ENCODE assay signal across 25 cellular contexts in genomic region chr4:36269533-36269932, GRCh38. TPM values are rescaled to one million over a fixed set of nuclear protein-coding genes. Genes with fewer than 3 reads are reported as not detected.
DNase-seq lines count a peak whose midpoint lies in the region; ATAC-seq and TF ChIP-seq lines count a peak whose summit lies in the region.
"Had no signal": no experiment of that assay in that cellular context is flagged by ENCODE, and none has a peak within 500 bp of the region (broad histone marks: within the 10 kb centered on the region; RNA-seq: fewer than 3 reads in every experiment).

No MANE protein-coding gene starts in this region.

- H3K27me3 Mint-ChIP-seq in stimulated activated naive CD8-positive, alpha-beta T cell treated with anti-CD3 and anti-CD28 coated beads, Interleukin-15, Interleukin-2, amounts not matched to agents 100 ng/mL and 50 ng/mL, for 24 hours: no peaks in the 10 kb centered on the region
- no peaks in the 10 kb centered on the region for H3K27me3 Mint-ChIP-seq in activated T-helper 2 cell treated with anti-CD3 and anti-CD28 coated beads, Interferon-gamma antibody, Interleukin-2, Interleukin-4, amounts not matched to agents 10 μg/mL and 5 μg/mL and 100 μg/mL, durations not matched to agents 14 hours and 24 hours and 36 hours (ENCODE audit: low read depth)
- H3K27me3 Mint-ChIP-seq in WTC11 (ENCODE audit: low read depth): no peaks in the 10 kb centered on the region; the same call in 1 of the 2 replicates
- H3K27me3 Mint-ChIP-seq: stimulated activated memory B cell treated with anti-CD40 and anti-IgM and Interleukin-4, amounts not matched to agents 10 μg/mL and 1 μg/mL and 100 μg/mL, for 72 hours had no signal

- no peak for ATAC-seq in stimulated activated naive CD8-positive, alpha-beta T cell treated with anti-CD3 and anti-CD28 coated beads, Interleukin-15, Interleukin-2, amounts not matched to agents 100 U/mL and 50 U/mL, for 24 hours
- ATAC-seq in esophagus mucosa: peak; percentile 69
- ATAC-seq in WTC11: no peak
- ATAC-seq in HG03139 (IDR thresholded peaks at IDR 0.05; ENCODE audit: unreplicated experiment): no peak
- ATAC-seq in GM21737 (IDR thresholded peaks at IDR 0.05; ENCODE audit: unreplicated experiment): no peak
- ATAC-seq: body of pancreas, GM23338, left lobe of liver, SK-N-SH treated with all-trans-retinoic acid at 6 μM for 48 hours had no signal

- no peak for DNase-seq in stimulated activated naive CD8-positive, alpha-beta T cell treated with anti-CD3 and anti-CD28 coated beads, Interleukin-15, Interleukin-2, amounts not matched to agents 100 U/mL and 50 U/mL, for 24 hours
- DNase-seq in activated T-helper 2 cell treated with anti-CD3 and anti-CD28 coated beads, Interferon-gamma antibody, Interleukin-2, Interleukin-4, amounts not matched to agents 10 μg/mL and 5 μg/mL and 100 μg/mL, durations not matched to agents 14 hours and 24 hours and 36 hours (ENCODE audit: low spot score): no peak
- DNase-seq in WTC11 (ENCODE audit: low spot score): no peak
- DNase-seq in stimulated activated CD4-positive, alpha-beta T cell treated with anti-CD3 and anti-CD28 coated beads, Interleukin-4, amount 100 ng/mL, for 4 hours: no peak
- DNase-seq: activated CD4-positive, CD25-positive, alpha-beta regulatory T cell; body of pancreas; HFFc6; mesenchymal stem cell; MG63; NCI-H2029 treated with DMSO at 0.1 percent for 48 hours; NCI-H226; NCI-H82; occipital lobe; OCI-M1; retina; thyroid gland had no signal

- no peaks in the 10 kb centered on the region for H3K36me3 Mint-ChIP-seq in stimulated activated naive CD8-positive, alpha-beta T cell treated with anti-CD3 and anti-CD28 coated beads, Interleukin-15, Interleukin-2, amounts not matched to agents 100 ng/mL and 50 ng/mL, for 24 hours (ENCODE audit: low read depth)
- H3K36me3 Mint-ChIP-seq in activated T-helper 2 cell treated with anti-CD3 and anti-CD28 coated beads, Interferon-gamma antibody, Interleukin-2, Interleukin-4, amounts not matched to agents 10 μg/mL and 5 μg/mL and 100 μg/mL, durations not matched to agents 14 hours and 24 hours and 36 hours (ENCODE audit: low read depth): no peaks in the 10 kb centered on the region
- no peaks in the 10 kb centered on the region for H3K36me3 Mint-ChIP-seq in WTC11
- H3K36me3 Mint-ChIP-seq: stimulated activated memory B cell treated with anti-CD40 and anti-IgM and Interleukin-4, amounts not matched to agents 10 μg/mL and 1 μg/mL and 100 μg/mL, for 72 hours had no signal

- H3K9me3 Mint-ChIP-seq in stimulated activated naive CD8-positive, alpha-beta T cell treated with anti-CD3 and anti-CD28 coated beads, Interleukin-15, Interleukin-2, amounts not matched to agents 100 ng/mL and 50 ng/mL, for 24 hours: no peaks in the 10 kb centered on the region
- H3K9me3 Mint-ChIP-seq in activated T-helper 2 cell treated with anti-CD3 and anti-CD28 coated beads, Interferon-gamma antibody, Interleukin-2, Interleukin-4, amounts not matched to agents 10 μg/mL and 5 μg/mL and 100 μg/mL, durations not matched to agents 14 hours and 24 hours and 36 hours: no peaks in the 10 kb centered on the region
- H3K9me3 Mint-ChIP-seq in WTC11: no peaks in the 10 kb centered on the region
- H3K9me3 Mint-ChIP-seq: GM23338; stimulated activated memory B cell treated with anti-CD40 and anti-IgM and Interleukin-4, amounts not matched to agents 10 μg/mL and 1 μg/mL and 100 μg/mL, for 72 hours had no signal

- H3K4me3 Mint-ChIP-seq in stimulated activated naive CD8-positive, alpha-beta T cell treated with anti-CD3 and anti-CD28 coated beads, Interleukin-15, Interleukin-2, amounts not matched to agents 100 ng/mL and 50 ng/mL, for 24 hours: no peak overlapping the region
- no peak overlapping the region for H3K4me3 Mint-ChIP-seq in activated T-helper 2 cell treated with anti-CD3 and anti-CD28 coated beads, Interferon-gamma antibody, Interleukin-2, Interleukin-4, amounts not matched to agents 10 μg/mL and 5 μg/mL and 100 μg/mL, durations not matched to agents 14 hours and 24 hours and 36 hours (ENCODE audit: low read depth)
- H3K4me3 Mint-ChIP-seq in WTC11: no peak overlapping the region
- H3K4me3 Mint-ChIP-seq: GM23338; HFFc6; stimulated activated memory B cell treated with anti-CD40 and anti-IgM and Interleukin-4, amounts not matched to agents 10 μg/mL and 1 μg/mL and 100 μg/mL, for 72 hours had no signal

- peak overlapping the region; percentile 54 for H3K27ac Mint-ChIP-seq in stimulated activated naive CD8-positive, alpha-beta T cell treated with anti-CD3 and anti-CD28 coated beads, Interleukin-15, Interleukin-2, amounts not matched to agents 100 ng/mL and 50 ng/mL, for 24 hours
- H3K27ac Mint-ChIP-seq in activated T-helper 2 cell treated with anti-CD3 and anti-CD28 coated beads, Interferon-gamma antibody, Interleukin-2, Interleukin-4, amounts not matched to agents 10 μg/mL and 5 μg/mL and 100 μg/mL, durations not matched to agents 14 hours and 24 hours and 36 hours: peak overlapping the region; percentile 59
- no peak overlapping the region for H3K27ac Mint-ChIP-seq in WTC11
- H3K27ac Mint-ChIP-seq: GM23338; HFFc6; stimulated activated memory B cell treated with anti-CD40 and anti-IgM and Interleukin-4, amounts not matched to agents 10 μg/mL and 1 μg/mL and 100 μg/mL, for 72 hours had no signal

- H3K4me1 Mint-ChIP-seq in stimulated activated naive CD8-positive, alpha-beta T cell treated with anti-CD3 and anti-CD28 coated beads, Interleukin-15, Interleukin-2, amounts not matched to agents 100 ng/mL and 50 ng/mL, for 24 hours (ENCODE audit: low read depth): peaks cover 41% of the 10 kb centered on the region
- peaks cover 43% of the 10 kb centered on the region for H3K4me1 Mint-ChIP-seq in activated T-helper 2 cell treated with anti-CD3 and anti-CD28 coated beads, Interferon-gamma antibody, Interleukin-2, Interleukin-4, amounts not matched to agents 10 μg/mL and 5 μg/mL and 100 μg/mL, durations not matched to agents 14 hours and 24 hours and 36 hours (ENCODE audit: low read depth)
- peaks cover 11% of the 10 kb centered on the region for H3K4me1 Mint-ChIP-seq in WTC11

- intact Hi-C loops in activated T-helper 2 cell treated with anti-CD3 and anti-CD28 coated beads, Interferon-gamma antibody, Interleukin-2, Interleukin-4, amounts not matched to agents 10 μg/mL and 5 μg/mL and 100 μg/mL, durations not matched to agents 14 hours and 24 hours and 36 hours (cut with micrococcal nuclease): loop anchor here (1.0 to 2.0 kb wide), 2 partner anchors 9 to 15 kb away; no protein-coding TSS in a partner anchor

- no peak for TF ChIP-seq CTCF in WTC11 (IDR thresholded peaks at IDR 0.05)

- POLR2A ChIA-PET in WTC11 (lab: Charles Lee): no interaction called here

- CTCF ChIA-PET in WTC11 (lab: Charles Lee): no interaction called here

TF ChIP-seq in WTC11, 78 proteins besides CTCF, POLR2A, EP300 and RAD21 (continues in another document):
- TF ChIP-seq PRDM15 (CRISPR knock-in tag; IDR thresholded peaks at IDR 0.05) (no peak), NFE2L1 (CRISPR knock-in tag; IDR thresholded peaks at IDR 0.05) (no peak), SOX15 (CRISPR knock-in tag; IDR thresholded peaks at IDR 0.05) (no peak), USF1 (CRISPR knock-in tag; IDR thresholded peaks at IDR 0.05) (no peak), ZNF219 (CRISPR knock-in tag; IDR thresholded peaks at IDR 0.05; ENCODE audit: borderline replicate concordance) (no peak), IRF1 (CRISPR knock-in tag; IDR thresholded peaks at IDR 0.05) (no peak)

RNA-seq across cellular contexts. Expression of gene DTHD1, which starts 11.9 kb away (rescaled TPM):
- total RNA-seq in activated T-helper 2 cell treated with anti-CD3 and anti-CD28 coated beads, Interferon-gamma antibody, Interleukin-2, Interleukin-4, amounts not matched to agents 10 μg/mL and 5 μg/mL and 100 μg/mL, durations not matched to agents 14 hours and 24 hours and 36 hours: 1.1 TPM in 2 replicates
- 0.08 TPM for total RNA-seq in esophagus mucosa
- total RNA-seq in WTC11 (2021): not detected in 3 replicates
- total RNA-seq: GM23338, hepatocyte, HFFc6 had no signal

RNA-seq across cellular contexts. Expression of gene ARAP2, which starts 25.2 kb away (rescaled TPM):
- 29.5 and 35.8 TPM in 2 replicates for total RNA-seq in activated T-helper 2 cell treated with anti-CD3 and anti-CD28 coated beads, Interferon-gamma antibody, Interleukin-2, Interleukin-4, amounts not matched to agents 10 μg/mL and 5 μg/mL and 100 μg/mL, durations not matched to agents 14 hours and 24 hours and 36 hours
- total RNA-seq in esophagus mucosa: 28.5 TPM
- total RNA-seq in WTC11 (2021): 1.0 to 2.4 TPM (median 1.5 TPM) in 3 replicates
- total RNA-seq: HFFc6 had no signal
